In the genomic region with DNA sequence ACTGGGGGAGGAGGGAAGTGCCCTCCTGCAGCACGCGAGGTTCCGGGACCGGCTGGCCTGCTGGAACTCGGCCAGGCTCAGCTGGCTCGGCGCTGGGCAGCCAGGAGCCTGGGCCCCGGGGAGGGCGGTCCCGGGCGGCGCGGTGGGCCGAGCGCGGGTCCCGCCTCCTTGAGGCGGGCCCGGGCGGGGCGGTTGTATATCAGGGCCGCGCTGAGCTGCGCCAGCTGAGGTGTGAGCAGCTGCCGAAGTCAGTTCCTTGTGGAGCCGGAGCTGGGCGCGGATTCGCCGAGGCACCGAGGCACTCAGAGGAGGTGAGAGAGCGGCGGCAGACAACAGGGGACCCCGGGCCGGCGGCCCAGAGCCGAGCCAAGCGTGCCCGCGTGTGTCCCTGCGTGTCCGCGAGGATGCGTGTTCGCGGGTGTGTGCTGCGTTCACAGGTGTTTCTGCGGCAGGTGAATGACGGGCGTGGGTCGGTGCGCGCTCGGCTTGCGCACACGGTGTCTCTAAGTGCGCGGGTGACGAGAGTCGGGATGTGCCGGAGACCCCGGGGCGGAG, we compare ENCODE assay signal across 8 cellular contexts. TPM values are rescaled to one million over a fixed set of nuclear protein-coding genes. Genes with fewer than 3 reads are reported as not detected.
DNase-seq lines count a peak whose midpoint lies in the region; ATAC-seq, FAIRE-seq and TF ChIP-seq lines count a peak whose summit lies in the region.

A gene (plus strand): TSS at position 227 of the 555 bp plus-strand sequence. CDS start 5,388 bp downstream, outside the sequence.

- H3K4me3 ChIP-seq in Caco-2 (ENCODE audit: low read depth, low read length) = peak within 1 kb of the TSS; percentile 75
- peak within 1 kb of the TSS; percentile 93 to 99 (median 95) for H3K4me3 ChIP-seq in fibroblast of lung (replicated peaks in 1 of 4; ENCODE audit: control extremely low read depth in 1 of 4, insufficient read depth in 1 of 4, low read depth in 3 of 4, low read length in 4 of 4)
- peak within 1 kb of the TSS; percentile 62 for H3K4me3 ChIP-seq in naive thymus-derived CD4-positive, alpha-beta T cell (ENCODE audit: low read length)

- no peaks in the 10 kb centered on the region for H3K9me3 Mint-ChIP-seq in Caco-2 (ENCODE audit: unreplicated experiment)
- H3K9me3 Mint-ChIP-seq in naive thymus-derived CD4-positive, alpha-beta T cell = peaks cover 0 to 6% (median 0%) of the 10 kb centered on the region in 11 donors

- POLR2A ChIA-PET in Caco-2 (lab: Charles Lee) = interaction anchor here (0.6 to 1.0 kb wide), 6 partner anchors 27 to 915 kb away, joined by 3 to 4 read pairs (median 4); no protein-coding TSS in a partner anchor
- POLR2A ChIA-PET in naive thymus-derived CD4-positive, alpha-beta T cell (lab: Charles Lee) = interaction anchor here (1.0 to 1.1 kb wide), 2 partner anchors 79 to 255 kb away, joined by 3 to 4 read pairs; no protein-coding TSS in a partner anchor

- CTCF ChIA-PET in Caco-2 (lab: Charles Lee) = interaction anchor here (0.6 to 2.2 kb wide), 8 partner anchors 11 to 81 kb away, joined by 3 to 19 read pairs (median 4); no protein-coding TSS in a partner anchor
- CTCF ChIA-PET in naive thymus-derived CD4-positive, alpha-beta T cell (lab: Charles Lee) = interaction anchor here (0.6 to 3.3 kb wide), 4 partner anchors 54 to 260 kb away, joined by 3 to 25 read pairs (median 5); no protein-coding TSS in a partner anchor

- peak within 1 kb of the TSS; percentile 80 for H3K4me2 ChIP-seq in fibroblast of lung (ENCODE audit: extremely low read depth, insufficient read depth, low read length)

- no peaks in the 10 kb centered on the region for H3K9me3 ChIP-seq in Caco-2
- no peaks in the 10 kb centered on the region for H3K9me3 ChIP-seq in fibroblast of lung (ENCODE audit: control insufficient read depth, insufficient read depth, low read depth, low read length)
- no peaks in the 10 kb centered on the region for H3K9me3 ChIP-seq in naive thymus-derived CD4-positive, alpha-beta T cell (ENCODE audit: control insufficient read depth in 2 of 3, low read length in 3 of 3)

- peaks cover 47% of the 10 kb centered on the region for H3K79me2 ChIP-seq in fibroblast of lung (ENCODE audit: control insufficient read depth, insufficient read depth, low read length)

- peak within 1 kb of the TSS; percentile 78 for H3K27ac Mint-ChIP-seq in Caco-2 (ENCODE audit: unreplicated experiment)
- H3K27ac Mint-ChIP-seq in naive thymus-derived CD4-positive, alpha-beta T cell = peak within 1 kb of the TSS; percentile 73 to 96 (median 87)

- H3K27ac ChIP-seq in fibroblast of lung (ENCODE audit: insufficient read depth, low read length) = peak within 1 kb of the TSS; percentile 96
- peak within 1 kb of the TSS; percentile 66 for H3K27ac ChIP-seq in naive thymus-derived CD4-positive, alpha-beta T cell (ENCODE audit: low read depth, low read length)

- H3K36me3 Mint-ChIP-seq in Caco-2 (ENCODE audit: insufficient read depth, unreplicated experiment) = peaks cover 11% of the 10 kb centered on the region
- peaks cover 0 to 21% (median 0%) of the 10 kb centered on the region in 5 donors for H3K36me3 Mint-ChIP-seq in naive thymus-derived CD4-positive, alpha-beta T cell

- no peaks in the 10 kb centered on the region for H4K20me1 ChIP-seq in fibroblast of lung (ENCODE audit: control insufficient read depth, extremely low read depth, insufficient read depth, low read length)

- ATAC-seq in GM21576 (IDR thresholded peaks at IDR 0.05; ENCODE audit: unreplicated experiment) = peak; percentile 33
- ATAC-seq in naive thymus-derived CD4-positive, alpha-beta T cell = peak; percentile 64

- DNase-seq in Caco-2 (peak; percentile 83 to 89), KG1 (lab: John Stamatoyannopoulos, UW) (peak; percentile 21), RCC 7860 (ENCODE audit: low spot score) (peak; percentile 77), fibroblast of lung (ENCODE audit: low read depth in 2 of 2) (peak; percentile 87 to 93)
- DNase-seq in activated T-helper 1 cell treated with anti-CD3 and anti-CD28 coated beads, Interleukin-2, amount 50 U/mL, for 16 hours (ENCODE audit: low read depth in 1 of 2, low spot score in 1 of 2) = peak; percentile 41 to 64
- DNase-seq in naive thymus-derived CD4-positive, alpha-beta T cell = peak; percentile 33 to 84 (median 51)
- DNase-seq in stimulated activated naive CD4-positive, alpha-beta T cell (lab: John Stamatoyannopoulos, UW) = peak; percentile 16 to 66 (median 52)

- no peak within 1 kb of the TSS for H2AFZ ChIP-seq in fibroblast of lung (ENCODE audit: low read length)

- H3K27me3 Mint-ChIP-seq in Caco-2 (ENCODE audit: insufficient read depth, unreplicated experiment) = no peaks in the 10 kb centered on the region
- peaks cover 0 to 5% (median 0%) of the 10 kb centered on the region in 5 donors for H3K27me3 Mint-ChIP-seq in naive thymus-derived CD4-positive, alpha-beta T cell

- H3K27me3 ChIP-seq in Caco-2 (replicated peaks; ENCODE audit: control insufficient read depth, insufficient read depth, low read length) (no peaks in the 10 kb centered on the region), fibroblast of lung (ENCODE audit: control insufficient read depth, insufficient read depth, low read length) (no peaks in the 10 kb centered on the region)
- no peaks in the 10 kb centered on the region for H3K27me3 ChIP-seq in naive thymus-derived CD4-positive, alpha-beta T cell (ENCODE audit: control insufficient read depth in 2 of 2, insufficient read depth in 2 of 2, low read length in 2 of 2)

- no TSS peak for BruUV-seq in Caco-2 (replicated peaks; lab: Mats Ljungman, UMichigan)

- no peak for TF ChIP-seq CTCF in Caco-2 (IDR thresholded peaks at IDR 0.05; ENCODE audit: insufficient read depth in 1 of 2, low read depth in 1 of 2, low read length in 1 of 2, severe bottlenecking in 1 of 2, unreplicated experiment in 1 of 2)
- no peak for TF ChIP-seq CTCF in fibroblast of lung (conservative IDR thresholded peaks at IDR 0.05 in 1 of 2, IDR thresholded peaks at IDR 0.05 in 1 of 2; ENCODE audit: low read depth in 1 of 2, low read length in 2 of 2)

- peak within 1 kb of the TSS; percentile 95 for H3K4me3 Mint-ChIP-seq in Caco-2 (ENCODE audit: unreplicated experiment)
- peak within 1 kb of the TSS; percentile 87 to 98 (median 94) for H3K4me3 Mint-ChIP-seq in naive thymus-derived CD4-positive, alpha-beta T cell

- H3K4me1 ChIP-seq in Caco-2 (peaks cover 24% of the 10 kb centered on the region), fibroblast of lung (ENCODE audit: control insufficient read depth, extremely low read depth, insufficient read depth, low read length) (peaks cover 28% of the 10 kb centered on the region)
- H3K4me1 ChIP-seq in naive thymus-derived CD4-positive, alpha-beta T cell (ENCODE audit: control insufficient read depth in 2 of 2, insufficient read depth in 2 of 2, low read length in 2 of 2) = peaks cover 19 to 29% of the 10 kb centered on the region in 2 donors

- peaks cover 34% of the 10 kb centered on the region for H3K4me1 Mint-ChIP-seq in Caco-2 (ENCODE audit: low read depth, unreplicated experiment)
- peaks cover 16 to 65% (median 30%) of the 10 kb centered on the region in 7 donors for H3K4me1 Mint-ChIP-seq in naive thymus-derived CD4-positive, alpha-beta T cell

- H3K36me3 ChIP-seq in Caco-2 (ENCODE audit: control insufficient read depth, insufficient read depth, low read length) (no peaks in the 10 kb centered on the region), fibroblast of lung (ENCODE audit: control insufficient read depth, insufficient read depth, low read length) (peaks cover 4% of the 10 kb centered on the region)
- no peaks in the 10 kb centered on the region for H3K36me3 ChIP-seq in naive thymus-derived CD4-positive, alpha-beta T cell (ENCODE audit: control insufficient read depth in 2 of 3, insufficient read depth in 3 of 3, low read length in 3 of 3)

- intact Hi-C loops in Caco-2 (cut with micrococcal nuclease; ENCODE audit: unreplicated experiment) = loop anchor here (2.0 kb wide), 1 partner anchor 28 kb away; no protein-coding TSS in a partner anchor
- intact Hi-C loops in naive thymus-derived CD4-positive, alpha-beta T cell (cut with micrococcal nuclease) = loop anchor here (2.0 to 5.0 kb wide), 4 partner anchors 132 to 494 kb away; a partner anchor contains a TSS

- FAIRE-seq in RCC 7860 (lab: Jason Lieb, UNC) = no peak

- peak within 1 kb of the TSS; percentile 97 for H3K9ac ChIP-seq in fibroblast of lung (ENCODE audit: insufficient read depth, low read length)

RNA-seq across cellular contexts. Expression of the gene that starts here (rescaled TPM):
- 3.0 and 3.4 TPM in 2 replicates for total RNA-seq in Caco-2 (2022)
- 470 and 900 TPM in 2 replicates for total RNA-seq in fibroblast of lung
- polyA plus RNA-seq in fibroblast of lung = 166 and 238 TPM in 2 replicates
- polyA plus RNA-seq in fibroblast of lung (2012) = 192 and 275 TPM in 2 replicates
- polyA minus RNA-seq in fibroblast of lung (ENCODE audit: low replicate concordance) = 286 and 448 TPM in 2 replicates
- total RNA-seq in naive thymus-derived CD4-positive, alpha-beta T cell = 100 to 1,000 TPM in 2 of 5 experiments, 10 to 100 TPM in 1, 1 to 10 TPM in 2; 1.5 to 156 (median 53.6) TPM
- polyA plus RNA-seq in naive thymus-derived CD4-positive, alpha-beta T cell = under 1 TPM; 0.08 to 0.19 TPM

Comparison
In these comparisons a context has a peak if more than half of its experiments do, and no peak if none do; other contexts are left out.
1. Peak in every context shown above with its lines: DNase-seq, ATAC-seq, H3K4me3 ChIP-seq and H3K27ac ChIP-seq.
2. RNA of the gene that starts here (polyA plus RNA-seq): 166 to 275 TPM in fibroblast of lung; 0.08 to 0.19 TPM in naive thymus-derived CD4-positive, alpha-beta T cell; every median in the first group is over 100 times any median in the second.
3. DNase-seq: peak in every context shown above with its lines; median percentile 90 in fibroblast of lung; 86 in Caco-2; 77 in RCC 7860; 52 in activated T-helper 1 cell treated with anti-CD3 and anti-CD28 coated beads, Interleukin-2, amount 50 U/mL, for 16 hours; 52 in stimulated activated naive CD4-positive, alpha-beta T cell; 51 in naive thymus-derived CD4-positive, alpha-beta T cell; 21 in KG1.